Comparison of ENCODE assay signal across 1 cellular context in genomic region chr11:119236490-119236889, GRCh38.
TF ChIP-seq lines count a peak whose summit lies in the region.

No MANE protein-coding gene starts in this region.

TF ChIP-seq in SK-N-SH, 30 proteins besides CTCF, POLR2A, EP300 and RAD21 (continued from another document):
- no peak for TF ChIP-seq REST (IDR thresholded peaks at IDR 0.05; ENCODE audit: low read depth, low read length)
- TF ChIP-seq MAX (IDR thresholded peaks at IDR 0.05; ENCODE audit: low read depth): no peak
- no peak for TF ChIP-seq TEAD4 (IDR thresholded peaks at IDR 0.05; ENCODE audit: borderline replicate concordance, insufficient read depth)
- TF ChIP-seq GABPA (IDR thresholded peaks at IDR 0.05; ENCODE audit: low read depth): no peak
- TF ChIP-seq NRF1 (IDR thresholded peaks at IDR 0.05; ENCODE audit: low read depth, low read length): no peak
- no peak for TF ChIP-seq MXI1 (IDR thresholded peaks at IDR 0.05; ENCODE audit: low read depth, low read length)
- no peak for TF ChIP-seq RXRA (IDR thresholded peaks at IDR 0.05; ENCODE audit: borderline replicate concordance, low read depth)
- no peak for TF ChIP-seq SIN3A (IDR thresholded peaks at IDR 0.05; ENCODE audit: borderline replicate concordance, low read depth, low read length)
- TF ChIP-seq SMC3 (IDR thresholded peaks at IDR 0.05; ENCODE audit: low read depth, low read length): no peak
- no peak for TF ChIP-seq TAF1 (IDR thresholded peaks at IDR 0.05; ENCODE audit: borderline replicate concordance, low read depth, low read length)
